1 cellular context compared by ENCODE assay signal in genomic region chr21:35648512-35648911, GRCh38.
TF ChIP-seq lines count a peak whose summit lies in the region.

No MANE protein-coding gene starts in this region.

TF ChIP-seq in SK-N-SH, 30 proteins besides CTCF, POLR2A, EP300 and RAD21 (continued from another document):
- TF ChIP-seq ZBTB33 (IDR thresholded peaks at IDR 0.05; ENCODE audit: borderline replicate concordance, low read depth) (no peak), IRF3 (IDR thresholded peaks at IDR 0.05; ENCODE audit: low read depth, low read length) (no peak), RCOR1 (IDR thresholded peaks at IDR 0.05; ENCODE audit: low read length) (no peak), MEF2A (IDR thresholded peaks at IDR 0.05; ENCODE audit: borderline replicate concordance, low read depth) (no peak), FOSL2 (IDR thresholded peaks at IDR 0.05; ENCODE audit: borderline replicate concordance, low read depth) (no peak), USF2 (IDR thresholded peaks at IDR 0.05; ENCODE audit: borderline replicate concordance, low read depth, low read length) (no peak)
